Comparison of ENCODE assay signal across 1 cellular context in genomic region chr10:124589491-124590006, GRCh38.
TF ChIP-seq lines count a peak whose summit lies in the region.

No MANE protein-coding gene starts in this region.

TF ChIP-seq in HepG2, 621 proteins besides CTCF, POLR2A, EP300 and RAD21 (continued from another document and continues in another):
- TF ChIP-seq DZIP1 (CRISPR knock-in tag; IDR thresholded peaks at IDR 0.05): no peak
- TF ChIP-seq ZNF737 (CRISPR knock-in tag; IDR thresholded peaks at IDR 0.05; ENCODE audit: borderline replicate concordance): no peak
- no peak for TF ChIP-seq ZNF883 (CRISPR knock-in tag; IDR thresholded peaks at IDR 0.05; ENCODE audit: not compliant biosample characterization)
- no peak for TF ChIP-seq ZNF317 (CRISPR knock-in tag; IDR thresholded peaks at IDR 0.05)
- no peak for TF ChIP-seq YEATS2 (CRISPR knock-in tag; IDR thresholded peaks at IDR 0.05; ENCODE audit: borderline replicate concordance)
- TF ChIP-seq NR2F6 (IDR thresholded peaks at IDR 0.05): 0 out of 2 replicates have a peak, but pooled peaks have one; percentile 52
- peak; percentile 61 for TF ChIP-seq NR2F6 (CRISPR knock-in tag; IDR thresholded peaks at IDR 0.05)
- no peak for TF ChIP-seq MED13 (CRISPR knock-in tag; IDR thresholded peaks at IDR 0.05)
- no peak for TF ChIP-seq IKZF1 (IDR thresholded peaks at IDR 0.05)
- TF ChIP-seq NR3C1 (CRISPR knock-in tag; IDR thresholded peaks at IDR 0.05): no peak
- TF ChIP-seq U2AF1 (optimal IDR thresholded peaks at IDR 0.05; ENCODE audit: low read depth, low read length): no peak
- no peak for TF ChIP-seq KAT2B (IDR thresholded peaks at IDR 0.05; ENCODE audit: borderline replicate concordance, low read depth, low read length)
- TF ChIP-seq HDAC6 (IDR thresholded peaks at IDR 0.05; ENCODE audit: low read depth, low read length): no peak
- no peak for TF ChIP-seq REL (CRISPR knock-in tag; conservative IDR thresholded peaks at IDR 0.05)
- TF ChIP-seq ERF (CRISPR knock-in tag; IDR thresholded peaks at IDR 0.05): no peak
- no peak for TF ChIP-seq BRF2 (CRISPR knock-in tag; IDR thresholded peaks at IDR 0.05)
- no peak for TF ChIP-seq TFDP1 (CRISPR knock-in tag; IDR thresholded peaks at IDR 0.05; ENCODE audit: borderline replicate concordance)
- no peak for TF ChIP-seq SATB2 (CRISPR knock-in tag; IDR thresholded peaks at IDR 0.05)
- TF ChIP-seq ZNF644 (CRISPR knock-in tag; IDR thresholded peaks at IDR 0.05; ENCODE audit: low read depth): no peak
- TF ChIP-seq NRL (CRISPR knock-in tag; IDR thresholded peaks at IDR 0.05; ENCODE audit: borderline replicate concordance): peak; percentile 32; the same call in 1 of the 2 replicates
- TF ChIP-seq SNAPC2 (CRISPR knock-in tag; IDR thresholded peaks at IDR 0.05): no peak
- no peak for TF ChIP-seq ZFP90 (CRISPR knock-in tag; IDR thresholded peaks at IDR 0.05; ENCODE audit: borderline replicate concordance)
- no peak for TF ChIP-seq SRSF9 (IDR thresholded peaks at IDR 0.05; ENCODE audit: borderline replicate concordance, insufficient read depth, low read depth, low read length, poor library complexity, severe bottlenecking)
- no peak for TF ChIP-seq ZBED4 (CRISPR knock-in tag; IDR thresholded peaks at IDR 0.05; ENCODE audit: borderline replicate concordance)
- 0 out of 2 replicates have a peak, but pooled peaks have one; percentile 33 for TF ChIP-seq ZMAT3 (CRISPR knock-in tag; conservative IDR thresholded peaks at IDR 0.05)
- no peak for TF ChIP-seq RFX5 (IDR thresholded peaks at IDR 0.05; ENCODE audit: low read depth, low read length)
- TF ChIP-seq GMEB2 (CRISPR knock-in tag; IDR thresholded peaks at IDR 0.05; ENCODE audit: low read depth): no peak
- no peak for TF ChIP-seq STAT6 (CRISPR knock-in tag; IDR thresholded peaks at IDR 0.05; ENCODE audit: borderline replicate concordance)
- no peak for TF ChIP-seq ZNF333 (CRISPR knock-in tag; IDR thresholded peaks at IDR 0.05; ENCODE audit: borderline replicate concordance)
- TF ChIP-seq ZNF20 (CRISPR knock-in tag; IDR thresholded peaks at IDR 0.05): no peak
- TF ChIP-seq RFXANK (CRISPR knock-in tag; IDR thresholded peaks at IDR 0.05): no peak
- TF ChIP-seq ZNF781 (CRISPR knock-in tag; IDR thresholded peaks at IDR 0.05; ENCODE audit: borderline replicate concordance, not compliant biosample characterization): no peak
- no peak for TF ChIP-seq ZNF839 (CRISPR knock-in tag; IDR thresholded peaks at IDR 0.05; ENCODE audit: borderline replicate concordance)
- TF ChIP-seq SAP130 (CRISPR knock-in tag; IDR thresholded peaks at IDR 0.05; ENCODE audit: low read depth): peak; percentile 61
- no peak for TF ChIP-seq LBX2 (CRISPR knock-in tag; IDR thresholded peaks at IDR 0.05; ENCODE audit: borderline replicate concordance)
- no peak for TF ChIP-seq KMT2A (CRISPR knock-in tag; IDR thresholded peaks at IDR 0.05)
- no peak for TF ChIP-seq PAWR (CRISPR knock-in tag; IDR thresholded peaks at IDR 0.05; ENCODE audit: borderline replicate concordance)
- TF ChIP-seq ZBTB46 (CRISPR knock-in tag; IDR thresholded peaks at IDR 0.05; ENCODE audit: borderline replicate concordance): no peak
- TF ChIP-seq SOX5 (CRISPR knock-in tag; IDR thresholded peaks at IDR 0.05; ENCODE audit: borderline replicate concordance): peak; percentile 17; the same call in 1 of the 2 replicates
- no peak; the same call in none of the 2 replicates for TF ChIP-seq PAXIP1 (CRISPR knock-in tag; conservative IDR thresholded peaks at IDR 0.05)
- TF ChIP-seq MAF1 (CRISPR knock-in tag; IDR thresholded peaks at IDR 0.05; ENCODE audit: borderline replicate concordance): no peak
- no peak for TF ChIP-seq ZNF382 (CRISPR knock-in tag; IDR thresholded peaks at IDR 0.05; ENCODE audit: borderline replicate concordance)
- no peak for TF ChIP-seq IRF1 (CRISPR knock-in tag; IDR thresholded peaks at IDR 0.05; ENCODE audit: low read depth)
- no peak for TF ChIP-seq SIN3A (IDR thresholded peaks at IDR 0.05; ENCODE audit: borderline replicate concordance, low read depth, low read length)
- TF ChIP-seq ARID2 (CRISPR knock-in tag; IDR thresholded peaks at IDR 0.05; ENCODE audit: borderline replicate concordance): no peak
